ENCODE assay signal across 8 cellular contexts in the genomic region with DNA sequence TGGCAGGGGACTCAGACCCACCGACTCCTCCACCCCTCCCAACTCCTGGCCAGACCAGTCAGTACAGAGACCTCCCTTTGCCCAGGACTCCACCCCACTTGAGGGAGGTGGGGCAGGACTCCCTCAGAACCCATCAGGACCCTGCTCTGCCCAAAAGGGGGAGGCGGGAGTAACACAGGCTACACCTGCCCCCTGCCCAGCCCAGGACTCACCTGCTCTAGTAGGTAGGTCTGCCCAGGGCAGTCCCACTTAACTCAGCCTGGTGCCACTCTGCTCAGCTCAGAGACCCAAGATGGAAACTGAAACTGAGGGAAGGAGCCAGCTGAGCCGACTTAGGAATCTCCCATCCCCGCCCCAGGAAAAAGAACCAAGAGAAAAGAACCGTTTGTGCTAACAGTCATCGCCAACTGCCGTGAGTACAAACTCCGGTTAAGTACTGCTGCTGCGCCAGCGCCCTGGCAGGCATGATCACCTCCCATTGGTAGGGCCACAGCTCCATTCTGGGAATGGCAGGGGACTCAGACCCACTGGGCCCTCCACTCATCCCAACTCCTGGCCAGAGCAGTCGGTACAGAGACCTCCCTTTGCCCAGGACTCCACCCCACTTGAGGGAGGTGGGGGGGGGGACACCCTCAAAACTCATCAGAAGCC. TPM values are rescaled to one million over a fixed set of nuclear protein-coding genes. Genes with fewer than 3 reads are reported as not detected.
DNase-seq lines count a peak whose midpoint lies in the region; ATAC-seq and TF ChIP-seq lines count a peak whose summit lies in the region.

No MANE protein-coding gene starts in this region.

- H4K20me1 ChIP-seq in hepatocyte (ENCODE audit: insufficient read depth, poor library complexity, severe bottlenecking) = no peaks in the 10 kb centered on the region

- peak overlapping the region; percentile 86 to 95 for H3K27ac Mint-ChIP-seq in activated naive CD4-positive, alpha-beta T cell treated with anti-CD3 and anti-CD28 coated beads, Interleukin-2, amount 50 U/mL, for 72 hours

- no peaks in the 10 kb centered on the region for H3K9me2 ChIP-seq in hepatocyte (replicated peaks; ENCODE audit: insufficient read depth)

- H3K79me2 ChIP-seq in hepatocyte = no peaks in the 10 kb centered on the region

- no peaks in the 10 kb centered on the region for H3K9me3 Mint-ChIP-seq in activated naive CD4-positive, alpha-beta T cell treated with anti-CD3 and anti-CD28 coated beads, Interleukin-2, amount 50 U/mL, for 72 hours

- DNase-seq in GM13976 (ENCODE audit: low spot score) (peak; percentile 41), HL-60 (ENCODE audit: low read depth in 1 of 2, low spot score in 1 of 2) (no peak), hepatocyte (ENCODE audit: low spot score) (no peak), globus pallidus (ENCODE audit: low spot score) (no peak)
- peak in 1 of 2 donors; percentile 28 for DNase-seq in activated naive CD4-positive, alpha-beta T cell treated with anti-CD3 and anti-CD28 coated beads, Interleukin-2, amount 50 U/mL, for 72 hours (ENCODE audit: low spot score in 2 of 2)
- peak; percentile 17 for DNase-seq in stimulated activated CD8-positive, alpha-beta memory T cell treated with anti-CD3 and anti-CD28 coated beads, Interleukin-15, amount 100 ng/mL, for 1 hour (ENCODE audit: low read depth)

- peak; percentile 6 to 22 for ATAC-seq in activated naive CD4-positive, alpha-beta T cell treated with anti-CD3 and anti-CD28 coated beads, Interleukin-2, amount 50 U/mL, for 72 hours
- ATAC-seq in GM19328 (IDR thresholded peaks at IDR 0.05; ENCODE audit: unreplicated experiment) = no peak
- no peak for ATAC-seq in GM21447 (IDR thresholded peaks at IDR 0.05; ENCODE audit: unreplicated experiment)

- H3K36me3 ChIP-seq in hepatocyte (replicated peaks; ENCODE audit: insufficient read depth, low read depth) = no peaks in the 10 kb centered on the region

- in situ Hi-C loops in GM13976 (cut with MboI; ENCODE audit: low sequenced_read_pairs, unreplicated experiment) = loop anchor here (10.0 kb wide), 1 partner anchor 147 kb away; the partner anchor contains the start of gene CNP

- H3K36me3 Mint-ChIP-seq in activated naive CD4-positive, alpha-beta T cell treated with anti-CD3 and anti-CD28 coated beads, Interleukin-2, amount 50 U/mL, for 72 hours = peaks cover 10 to 14% of the 10 kb centered on the region in 2 donors

- H3K27ac ChIP-seq in HL-60 (replicated peaks) (peak overlapping the region; percentile 55), hepatocyte (peak overlapping the region; percentile 37)

- 85% methylated on average over 11 of the region's 11 CpGs for WGBS in hepatocyte (ENCODE audit: low lambda C conversion rate, missing lambda C conversion rate)

- no peak for TF ChIP-seq CTCF in GM13976 (IDR thresholded peaks at IDR 0.05; ENCODE audit: borderline replicate concordance, control extremely low read depth, extremely low read depth, insufficient read depth, missing control alignments)
- TF ChIP-seq CTCF in HL-60 (IDR thresholded peaks at IDR 0.05; ENCODE audit: insufficient read depth, low read length) = no peak
- no peak for TF ChIP-seq CTCF in hepatocyte (IDR thresholded peaks at IDR 0.05; ENCODE audit: poor library complexity)

- H3K4me3 ChIP-seq in HL-60 (replicated peaks; ENCODE audit: insufficient read depth, low read length) = peak overlapping the region; percentile 28
- H3K4me3 ChIP-seq in hepatocyte = no peak overlapping the region

- H3K4me1 ChIP-seq in hepatocyte (ENCODE audit: insufficient read depth) = no peaks in the 10 kb centered on the region

- H3K9me3 ChIP-seq in hepatocyte (ENCODE audit: low read depth) = no peaks in the 10 kb centered on the region

- H3K27me3 ChIP-seq in HL-60 (ENCODE audit: insufficient read depth, poor library complexity, severe bottlenecking) = no peaks in the 10 kb centered on the region
- H3K27me3 ChIP-seq in hepatocyte = no peaks in the 10 kb centered on the region

- peak overlapping the region; percentile 68 for H3K4me2 ChIP-seq in hepatocyte

- no peak overlapping the region for H2AFZ ChIP-seq in hepatocyte

RNA-seq across cellular contexts. Expression of gene DHX58, which starts 0.5 kb away (rescaled TPM):
- 10 to 100 TPM; 39.6 to 40.2 TPM for total RNA-seq in activated naive CD4-positive, alpha-beta T cell treated with anti-CD3 and anti-CD28 coated beads, Interleukin-2, amount 50 U/mL, for 72 hours
- total RNA-seq in hepatocyte = 1.6 and 3.6 TPM in 2 replicates
- polyA plus RNA-seq in hepatocyte = 1.4 and 2.2 TPM in 2 replicates

RNA-seq across cellular contexts. Expression of gene KAT2A, which starts 9.1 kb away (rescaled TPM):
- 10 to 100 TPM; 47.4 to 69.6 TPM for total RNA-seq in activated naive CD4-positive, alpha-beta T cell treated with anti-CD3 and anti-CD28 coated beads, Interleukin-2, amount 50 U/mL, for 72 hours
- total RNA-seq in hepatocyte = 21.7 and 29.2 TPM in 2 replicates
- 46.7 and 60.2 TPM in 2 replicates for polyA plus RNA-seq in hepatocyte

RNA-seq across cellular contexts. Expression of gene HSPB9, which starts 10.6 kb away (rescaled TPM):
- under 1 TPM in 1 of 2 donors, not detected in 1; 0.23 TPM for total RNA-seq in activated naive CD4-positive, alpha-beta T cell treated with anti-CD3 and anti-CD28 coated beads, Interleukin-2, amount 50 U/mL, for 72 hours
- not detected in 2 replicates for total RNA-seq in hepatocyte
- 0.34 and 0.46 TPM in 2 replicates for polyA plus RNA-seq in hepatocyte

RNA-seq across cellular contexts. Expression of gene ZNF385C, which starts 13.8 kb away (rescaled TPM):
- under 1 TPM in 1 of 2 donors, not detected in 1; 0.82 TPM for total RNA-seq in activated naive CD4-positive, alpha-beta T cell treated with anti-CD3 and anti-CD28 coated beads, Interleukin-2, amount 50 U/mL, for 72 hours
- total RNA-seq in hepatocyte = 0.04 and 0.63 TPM in 2 replicates
- 0.45 and 1.4 TPM in 2 replicates for polyA plus RNA-seq in hepatocyte

RNA-seq across cellular contexts. Expression of gene RAB5C, which starts 42.8 kb away (rescaled TPM):
- total RNA-seq in activated naive CD4-positive, alpha-beta T cell treated with anti-CD3 and anti-CD28 coated beads, Interleukin-2, amount 50 U/mL, for 72 hours = 10 to 100 TPM; 44.5 to 45.7 TPM
- total RNA-seq in hepatocyte = 123 and 158 TPM in 2 replicates
- 172 and 184 TPM in 2 replicates for polyA plus RNA-seq in hepatocyte

Comparison
In these comparisons a context has a peak if more than half of its experiments do, and no peak if none do; other contexts are left out.
1. DNase-seq: peak in GM13976 (single experiment) and stimulated activated CD8-positive, alpha-beta memory T cell treated with anti-CD3 and anti-CD28 coated beads, Interleukin-15, amount 100 ng/mL, for 1 hour (single experiment); none in HL-60 (0 of 2), hepatocyte (single experiment) and globus pallidus (single experiment).
2. ATAC-seq: peak in activated naive CD4-positive, alpha-beta T cell treated with anti-CD3 and anti-CD28 coated beads, Interleukin-2, amount 50 U/mL, for 72 hours (2 of 2); none in GM19328 (single experiment) and GM21447 (single experiment).